ENCODE assay signal across 12 cellular contexts in genomic region chr12:119692410-119692809, GRCh38. TPM values are rescaled to one million over a fixed set of nuclear protein-coding genes. Genes with fewer than 3 reads are reported as not detected.
A peak's percentile ranks its signal among the peaks of the same experiment; 100 is the strongest.
DNase-seq lines count a peak whose midpoint lies in the region; TF ChIP-seq lines count a peak whose summit lies in the region.
"Had no signal": no experiment of that assay in that cellular context is flagged by ENCODE, and none has a peak within 500 bp of the region (broad histone marks: within the 10 kb centered on the region; RNA-seq: fewer than 3 reads in every experiment).

No MANE protein-coding gene starts in this region.

- H4K20me1 ChIP-seq in hepatocyte (ENCODE audit: insufficient read depth, poor library complexity, severe bottlenecking), result no peaks in the 10 kb centered on the region

- no peaks in the 10 kb centered on the region for H3K9me2 ChIP-seq in hepatocyte (replicated peaks; ENCODE audit: insufficient read depth)

- WGBS in hepatocyte (ENCODE audit: low lambda C conversion rate, missing lambda C conversion rate), result 82% methylated on average over 5 of the region's 5 CpGs
- 87 to 95% methylated on average over 3 to 5 of the region's 5 CpGs for WGBS in endodermal cell (ENCODE audit: insufficient coverage in 1 of 2, insufficient read length in 1 of 2), 2 experiments

- H3K27me3 Mint-ChIP-seq in endodermal cell (ENCODE audit: insufficient read depth), result no peaks in the 10 kb centered on the region
- H3K27me3 Mint-ChIP-seq in activated T-helper 2 cell treated with anti-CD3 and anti-CD28 coated beads, Interferon-gamma antibody, Interleukin-2, Interleukin-4, amounts not matched to agents 10 μg/mL and 5 μg/mL and 100 μg/mL, durations not matched to agents 14 hours and 24 hours and 36 hours (ENCODE audit: low read depth), result no peaks in the 10 kb centered on the region
- H3K27me3 Mint-ChIP-seq: activated naive CD8-positive, alpha-beta T cell; naive B cell had no signal

- H3K4me2 ChIP-seq in hepatocyte, result no peak overlapping the region

- no peaks in the 10 kb centered on the region for H3K79me2 ChIP-seq in hepatocyte

- H3K4me3 Mint-ChIP-seq in endodermal cell, result no peak overlapping the region
- H3K4me3 Mint-ChIP-seq in activated T-helper 2 cell treated with anti-CD3 and anti-CD28 coated beads, Interferon-gamma antibody, Interleukin-2, Interleukin-4, amounts not matched to agents 10 μg/mL and 5 μg/mL and 100 μg/mL, durations not matched to agents 14 hours and 24 hours and 36 hours (ENCODE audit: low read depth), result no peak overlapping the region
- H3K4me3 Mint-ChIP-seq: activated naive CD8-positive, alpha-beta T cell; immature natural killer cell; naive B cell had no signal

- TF ChIP-seq CTCF in hepatocyte (IDR thresholded peaks at IDR 0.05; ENCODE audit: poor library complexity) (no peak), endodermal cell (conservative IDR thresholded peaks at IDR 0.05) (no peak)

- peak; percentile 90 for DNase-seq in NCI-H1694 treated with DMSO at 0.1 percent for 48 hours (lab: John Stamatoyannopoulos, UW)
- DNase-seq in RPMI7951 (ENCODE audit: low read depth), result peak; percentile 66
- DNase-seq in hepatocyte (ENCODE audit: low spot score), result no peak
- DNase-seq in superior temporal gyrus (ENCODE audit: extremely low spot score), result peak; percentile 40
- no peak for DNase-seq in endodermal cell
- DNase-seq in Ammon's horn (ENCODE audit: low spot score), result no peak
- no peak for DNase-seq in activated T-helper 2 cell treated with anti-CD3 and anti-CD28 coated beads, Interferon-gamma antibody, Interleukin-2, Interleukin-4, amounts not matched to agents 10 μg/mL and 5 μg/mL and 100 μg/mL, durations not matched to agents 14 hours and 24 hours and 36 hours (ENCODE audit: low spot score)
- DNase-seq: immature natural killer cell, naive B cell had no signal

- no peaks in the 10 kb centered on the region for H3K27me3 ChIP-seq in hepatocyte
- H3K27me3 ChIP-seq in endodermal cell (ENCODE audit: control insufficient read depth, insufficient read depth, low read length, poor library complexity, severe bottlenecking), result no peaks in the 10 kb centered on the region
- H3K27me3 ChIP-seq: MG63 had no signal

- H3K27ac ChIP-seq in hepatocyte (peak overlapping the region; percentile 55), endodermal cell (ENCODE audit: low read depth, low read length) (no peak overlapping the region)

- H2AFZ ChIP-seq in hepatocyte, result no peak overlapping the region

- H3K9ac ChIP-seq in endodermal cell (ENCODE audit: extremely low read depth, low read length, poor library complexity, severe bottlenecking), result no peak overlapping the region

- no peaks in the 10 kb centered on the region for H3K4me1 Mint-ChIP-seq in endodermal cell
- H3K4me1 Mint-ChIP-seq in activated T-helper 2 cell treated with anti-CD3 and anti-CD28 coated beads, Interferon-gamma antibody, Interleukin-2, Interleukin-4, amounts not matched to agents 10 μg/mL and 5 μg/mL and 100 μg/mL, durations not matched to agents 14 hours and 24 hours and 36 hours (ENCODE audit: low read depth), result no peaks in the 10 kb centered on the region
- H3K4me1 Mint-ChIP-seq: immature natural killer cell had no signal

- no peaks in the 10 kb centered on the region for H3K9me3 Mint-ChIP-seq in endodermal cell
- no peaks in the 10 kb centered on the region for H3K9me3 Mint-ChIP-seq in activated T-helper 2 cell treated with anti-CD3 and anti-CD28 coated beads, Interferon-gamma antibody, Interleukin-2, Interleukin-4, amounts not matched to agents 10 μg/mL and 5 μg/mL and 100 μg/mL, durations not matched to agents 14 hours and 24 hours and 36 hours
- H3K9me3 Mint-ChIP-seq: immature natural killer cell, naive B cell had no signal

- H3K27ac Mint-ChIP-seq in endodermal cell, result no peak overlapping the region
- H3K27ac Mint-ChIP-seq in activated T-helper 2 cell treated with anti-CD3 and anti-CD28 coated beads, Interferon-gamma antibody, Interleukin-2, Interleukin-4, amounts not matched to agents 10 μg/mL and 5 μg/mL and 100 μg/mL, durations not matched to agents 14 hours and 24 hours and 36 hours, result no peak overlapping the region
- H3K27ac Mint-ChIP-seq: activated naive CD8-positive, alpha-beta T cell; naive B cell had no signal

- H3K4me1 ChIP-seq in hepatocyte (ENCODE audit: insufficient read depth) (peaks cover 24% of the 10 kb centered on the region), endodermal cell (ENCODE audit: control insufficient read depth, insufficient read depth, low read length) (no peaks in the 10 kb centered on the region)
- H3K4me1 ChIP-seq: HAP-1 had no signal

- peaks cover 44% of the 10 kb centered on the region for H3K36me3 Mint-ChIP-seq in endodermal cell (ENCODE audit: low read depth)
- H3K36me3 Mint-ChIP-seq in activated T-helper 2 cell treated with anti-CD3 and anti-CD28 coated beads, Interferon-gamma antibody, Interleukin-2, Interleukin-4, amounts not matched to agents 10 μg/mL and 5 μg/mL and 100 μg/mL, durations not matched to agents 14 hours and 24 hours and 36 hours (ENCODE audit: low read depth), result peaks cover 19% of the 10 kb centered on the region
- H3K36me3 Mint-ChIP-seq: activated naive CD8-positive, alpha-beta T cell; immature natural killer cell; naive B cell had no signal

- H3K4me3 ChIP-seq in hepatocyte (no peak overlapping the region), endodermal cell (ENCODE audit: low read length) (no peak overlapping the region)
- H3K4me3 ChIP-seq: HAP-1, MG63 had no signal

- intact Hi-C loops in activated T-helper 2 cell treated with anti-CD3 and anti-CD28 coated beads, Interferon-gamma antibody, Interleukin-2, Interleukin-4, amounts not matched to agents 10 μg/mL and 5 μg/mL and 100 μg/mL, durations not matched to agents 14 hours and 24 hours and 36 hours (cut with micrococcal nuclease), result no loop called here

- H3K9me3 ChIP-seq in hepatocyte (ENCODE audit: low read depth) (no peaks in the 10 kb centered on the region), endodermal cell (ENCODE audit: control insufficient read depth, low read length) (no peaks in the 10 kb centered on the region)
- H3K9me3 ChIP-seq: HAP-1, MG63 had no signal

- no peaks in the 10 kb centered on the region for H3K36me3 ChIP-seq in hepatocyte (replicated peaks; ENCODE audit: insufficient read depth, low read depth)
- peaks cover 26% of the 10 kb centered on the region for H3K36me3 ChIP-seq in endodermal cell (ENCODE audit: control insufficient read depth, insufficient read depth, low read length)

RNA-seq across cellular contexts. Expression of gene PRKAB1, which starts 24.5 kb away (rescaled TPM):
- 12.7 and 15.0 TPM in 2 replicates for total RNA-seq in RPMI7951 (2014; rRNA removed; shearing (Covaris generic))
- total RNA-seq in hepatocyte (25.2 and 32.3 TPM in 2 replicates), endodermal cell (10 to 100 TPM; 28.8 to 32.0 TPM)
- polyA plus RNA-seq in hepatocyte, result 37.7 and 41.1 TPM in 2 replicates
- 34.2 TPM for polyA plus RNA-seq in endodermal cell (2013, experiment 1 of 2)
- polyA plus RNA-seq in endodermal cell (2013, experiment 2 of 2), result 31.7 TPM
- total RNA-seq in activated T-helper 2 cell treated with anti-CD3 and anti-CD28 coated beads, Interferon-gamma antibody, Interleukin-2, Interleukin-4, amounts not matched to agents 10 μg/mL and 5 μg/mL and 100 μg/mL, durations not matched to agents 14 hours and 24 hours and 36 hours, result 26.8 and 28.2 TPM in 2 replicates

Comparison
In these comparisons a context has a peak if more than half of its experiments do, and no peak if none do; other contexts are left out.
1. DNase-seq: peak in NCI-H1694 treated with DMSO at 0.1 percent for 48 hours (single experiment), RPMI7951 (single experiment) and superior temporal gyrus (single experiment); none in hepatocyte (single experiment), endodermal cell (single experiment), Ammon's horn (single experiment) and activated T-helper 2 cell treated with anti-CD3 and anti-CD28 coated beads, Interferon-gamma antibody, Interleukin-2, Interleukin-4, amounts not matched to agents 10 μg/mL and 5 μg/mL and 100 μg/mL, durations not matched to agents 14 hours and 24 hours and 36 hours (single experiment).